8 cellular contexts compared by ENCODE assay signal in genomic region chr14:61478971-61479473, GRCh38.
DNase-seq lines count a peak whose midpoint lies in the region; ATAC-seq lines count a peak whose summit lies in the region.

No MANE protein-coding gene starts in this region.

- no peaks in the 10 kb centered on the region for H3K9me3 Mint-ChIP-seq in activated naive CD4-positive, alpha-beta T cell treated with anti-CD3 and anti-CD28 coated beads, Interleukin-2, amount 10 ng/mL, durations not matched to agents 7 days and 5 days

- no peaks in the 10 kb centered on the region for H3K27me3 Mint-ChIP-seq in activated naive CD4-positive, alpha-beta T cell treated with anti-CD3 and anti-CD28 coated beads, Interleukin-2, amount 10 ng/mL, durations not matched to agents 7 days and 5 days

- CTCF ChIA-PET in activated naive CD4-positive, alpha-beta T cell treated with anti-CD3 and anti-CD28 coated beads, Interleukin-2, amount 10 ng/mL, durations not matched to agents 7 days and 5 days (lab: Charles Lee): interaction anchor here (1.1 to 6.8 kb wide), 5 partner anchors 23 to 359 kb away, joined by 3 to 38 read pairs (median 4); no protein-coding TSS in a partner anchor

- H3K4me3 Mint-ChIP-seq in activated naive CD4-positive, alpha-beta T cell treated with anti-CD3 and anti-CD28 coated beads, Interleukin-2, amount 10 ng/mL, durations not matched to agents 7 days and 5 days: peak overlapping the region; percentile 63

- H3K4me1 Mint-ChIP-seq in activated naive CD4-positive, alpha-beta T cell treated with anti-CD3 and anti-CD28 coated beads, Interleukin-2, amount 10 ng/mL, durations not matched to agents 7 days and 5 days: peaks cover 91% of the 10 kb centered on the region

- H3K27ac Mint-ChIP-seq in activated naive CD4-positive, alpha-beta T cell treated with anti-CD3 and anti-CD28 coated beads, Interleukin-2, amount 10 ng/mL, durations not matched to agents 7 days and 5 days: peak overlapping the region; percentile 95

- H3K36me3 Mint-ChIP-seq in activated naive CD4-positive, alpha-beta T cell treated with anti-CD3 and anti-CD28 coated beads, Interleukin-2, amount 10 ng/mL, durations not matched to agents 7 days and 5 days: peaks cover 52% of the 10 kb centered on the region

- peak; percentile 40 for DNase-seq in activated naive CD4-positive, alpha-beta T cell treated with Interleukin-2 at 50 U/mL for 16 hours
- no peak for DNase-seq in activated naive CD4-positive, alpha-beta T cell (lab: John Stamatoyannopoulos, UW)
- peak; percentile 61 for DNase-seq in activated naive CD4-positive, alpha-beta T cell treated with anti-CD3 and anti-CD28 coated beads, Interleukin-2, amount 10 ng/mL, durations not matched to agents 7 days and 5 days
- DNase-seq in stimulated activated CD4-positive, alpha-beta T cell treated with anti-CD3 and anti-CD28 coated beads, Interleukin-2, amount 100 ng/mL, for 4 hours (ENCODE audit: low read depth): peak; percentile 48
- DNase-seq in SKM-1 (lab: John Stamatoyannopoulos, UW; ENCODE audit: unreplicated experiment): no peak
- no peak for DNase-seq in effector CD8-positive, alpha-beta T cell (lab: John Stamatoyannopoulos, UW)
- DNase-seq in mucosa of gallbladder (ENCODE audit: low spot score): no peak

- ATAC-seq in HG03159 (IDR thresholded peaks at IDR 0.05; ENCODE audit: unreplicated experiment): peak; percentile 46

Comparison
In these comparisons a context has a peak if more than half of its experiments do, and no peak if none do; other contexts are left out.
1. DNase-seq: peak in activated naive CD4-positive, alpha-beta T cell treated with Interleukin-2 at 50 U/mL for 16 hours (single experiment), activated naive CD4-positive, alpha-beta T cell treated with anti-CD3 and anti-CD28 coated beads, Interleukin-2, amount 10 ng/mL, durations not matched to agents 7 days and 5 days (single experiment) and stimulated activated CD4-positive, alpha-beta T cell treated with anti-CD3 and anti-CD28 coated beads, Interleukin-2, amount 100 ng/mL, for 4 hours (single experiment); none in activated naive CD4-positive, alpha-beta T cell (0 of 4), SKM-1 (single experiment), effector CD8-positive, alpha-beta T cell (single experiment) and mucosa of gallbladder (single experiment).